8 cellular contexts compared by ENCODE assay signal in genomic region chr6:30882764-30883475, GRCh38. TPM values are rescaled to one million over a fixed set of nuclear protein-coding genes. Genes with fewer than 3 reads are reported as not detected.
DNase-seq lines count a peak whose midpoint lies in the region.
"Had no signal": no experiment of that assay in that cellular context is flagged by ENCODE, and none has a peak within 500 bp of the region (broad histone marks: within the 10 kb centered on the region; RNA-seq: fewer than 3 reads in every experiment).

No MANE protein-coding gene starts in this region.

- peaks cover 50% of the 10 kb centered on the region for H3K4me1 ChIP-seq in HUES64 (ENCODE audit: insufficient read depth, low read length)

- no peaks in the 10 kb centered on the region for H3K36me3 Mint-ChIP-seq in activated naive CD8-positive, alpha-beta T cell

- peaks cover 7% of the 10 kb centered on the region; the same call in 1 of the 2 replicates for H3K36me3 ChIP-seq in HUES64 (ENCODE audit: insufficient read depth, low read length)
- H3K36me3 ChIP-seq: neutrophil had no signal

- H3K27me3 Mint-ChIP-seq in activated naive CD8-positive, alpha-beta T cell: no peaks in the 10 kb centered on the region

- peaks cover 40% of the 10 kb centered on the region for H3K4me1 Mint-ChIP-seq in activated naive CD8-positive, alpha-beta T cell (ENCODE audit: low read depth)

- H3K27ac Mint-ChIP-seq in activated naive CD8-positive, alpha-beta T cell: peak overlapping the region; percentile 83

- peak overlapping the region; percentile 67 for H3K4me3 Mint-ChIP-seq in activated naive CD8-positive, alpha-beta T cell

- DNase-seq in Daoy (ENCODE audit: low read depth): peak; percentile 43
- DNase-seq in substantia nigra (lab: John Stamatoyannopoulos, UW): peak in 9 of 49 donors; percentile 24 to 70 (median 41)
- DNase-seq in SW 1271 (lab: John Stamatoyannopoulos, UW): no peak
- DNase-seq in cerebellar nuclear complex (lab: John Stamatoyannopoulos, UW): no peak

- H3K9me3 ChIP-seq in HUES64 (ENCODE audit: insufficient read depth, low read depth, low read length): no peaks in the 10 kb centered on the region
- H3K9me3 ChIP-seq: neutrophil had no signal

- peak overlapping the region; percentile 72 for H3K4me3 ChIP-seq in HUES64 (ENCODE audit: low read length)

- H3K27ac ChIP-seq in HUES64 (ENCODE audit: low read depth, low read length) (peak overlapping the region; percentile 50), layer of hippocampus (ENCODE audit: low read depth, low read length) (peak overlapping the region; percentile 92), substantia nigra (ENCODE audit: low read depth, low read length, poor library complexity, severe bottlenecking) (peak overlapping the region; percentile 99)
- H3K27ac ChIP-seq: neutrophil had no signal

- peak overlapping the region; percentile 57 for H3K9ac ChIP-seq in HUES64 (ENCODE audit: low read depth, low read length)

- H3K9me3 Mint-ChIP-seq in activated naive CD8-positive, alpha-beta T cell (ENCODE audit: low read depth): no peaks in the 10 kb centered on the region

- 23% methylated on average over 13 of the region's 13 CpGs for WGBS in HUES64

- H3K27me3 ChIP-seq in HUES64 (ENCODE audit: insufficient read depth, low read length) (no peaks in the 10 kb centered on the region), layer of hippocampus (ENCODE audit: control insufficient read depth, insufficient read depth, low read length) (no peaks in the 10 kb centered on the region)

RNA-seq across cellular contexts. Expression of gene DDR1, which starts 1.4 kb away (rescaled TPM):
- total RNA-seq in Daoy (2014; rRNA removed; shearing (Covaris generic)): 12.7 and 25.0 TPM in 2 replicates
- 116 TPM for polyA plus RNA-seq in HUES64 (2013, experiment 1 of 2)
- polyA plus RNA-seq in HUES64 (2013, experiment 2 of 2): 139 TPM

RNA-seq across cellular contexts. Expression of gene GTF2H4, which starts 25.1 kb away (rescaled TPM):
- 12.6 and 13.7 TPM in 2 replicates for total RNA-seq in Daoy (2014; rRNA removed; shearing (Covaris generic))
- polyA plus RNA-seq in HUES64 (2013, experiment 1 of 2): 31.2 TPM
- 24.7 TPM for polyA plus RNA-seq in HUES64 (2013, experiment 2 of 2)

RNA-seq across cellular contexts. Expression of gene VARS2, which starts 31.1 kb away (rescaled TPM):
- total RNA-seq in Daoy (2014; rRNA removed; shearing (Covaris generic)): 18.8 and 23.5 TPM in 2 replicates
- 25.4 TPM for polyA plus RNA-seq in HUES64 (2013, experiment 1 of 2)
- 23.3 TPM for polyA plus RNA-seq in HUES64 (2013, experiment 2 of 2)

RNA-seq across cellular contexts. Expression of gene SFTA2, which starts 49.0 kb away (rescaled TPM):
- total RNA-seq in Daoy (2014; rRNA removed; shearing (Covaris generic)): not detected in 2 replicates
- not detected for polyA plus RNA-seq in HUES64 (2013, experiment 1 of 2)
- not detected for polyA plus RNA-seq in HUES64 (2013, experiment 2 of 2)

RNA-seq across cellular contexts. Expression of gene MUCL3, which starts 57.9 kb away (rescaled TPM):
- total RNA-seq in Daoy (2014; rRNA removed; shearing (Covaris generic)): not detected in 2 replicates
- polyA plus RNA-seq in HUES64 (2013, experiment 1 of 2): 0.10 TPM
- 0.13 TPM for polyA plus RNA-seq in HUES64 (2013, experiment 2 of 2)
